ENCODE assay signal across 20 cellular contexts in the genomic region with DNA sequence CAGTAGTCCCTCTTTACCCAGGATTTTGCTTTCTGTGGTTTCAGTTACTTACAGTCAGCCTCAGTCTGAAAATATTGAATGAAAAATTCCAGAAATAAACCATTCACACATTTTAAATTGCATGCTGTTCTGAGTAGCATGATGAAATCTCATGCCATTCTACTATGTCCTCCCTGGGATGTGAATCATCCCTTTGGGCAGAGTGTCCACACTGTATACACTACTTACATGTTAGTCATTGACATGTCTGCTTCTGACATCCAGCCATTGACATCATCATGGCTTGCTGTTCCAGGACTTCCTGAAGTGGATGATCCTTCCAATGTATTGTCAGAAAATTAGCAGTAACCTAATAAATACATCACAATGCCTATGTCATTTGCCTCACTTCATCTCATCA. TPM values are rescaled to one million over a fixed set of nuclear protein-coding genes. Genes with fewer than 3 reads are reported as not detected.
A peak's percentile ranks its signal among the peaks of the same experiment; 100 is the strongest.
DNase-seq lines count a peak whose midpoint lies in the region; ATAC-seq and TF ChIP-seq lines count a peak whose summit lies in the region.
"Had no signal": no experiment of that assay in that cellular context is flagged by ENCODE, and none has a peak within 500 bp of the region (broad histone marks: within the 10 kb centered on the region; RNA-seq: fewer than 3 reads in every experiment).

No MANE protein-coding gene starts in this region.

- no peak overlapping the region for H3K4me3 Mint-ChIP-seq in CD4-positive, alpha-beta T cell
- H3K4me3 Mint-ChIP-seq: activated naive CD4-positive, alpha-beta T cell treated with anti-CD3 and anti-CD28 coated beads for 36 hours; neural progenitor cell; stimulated activated naive CD8-positive, alpha-beta T cell treated with anti-CD3 and anti-CD28 coated beads, Interleukin-15, amount 100 ng/mL, for 72 hours had no signal

- DNase-seq in A673 (ENCODE audit: low spot score) (peak; percentile 14), LoVo (ENCODE audit: low spot score) (peak; percentile 19), brain microvascular endothelial cell (peak; percentile 3), foreskin keratinocyte (peak; percentile 7 to 66), NCI-H774 (lab: John Stamatoyannopoulos, UW) (no peak)
- no peak for DNase-seq in CD4-positive, alpha-beta T cell
- DNase-seq: activated CD4-positive, alpha-beta T cell treated with anti-CD3 and anti-CD28 coated beads, Interleukin-2, amount 50 U/mL, for 4 hours; activated naive CD4-positive, alpha-beta T cell treated with anti-CD3 and anti-CD28 coated beads for 36 hours; left colon; NCI-H187 treated with DMSO at 0.1 percent for 48 hours; NCI-H510A treated with DMSO at 0.1 percent for 48 hours; PC-9; retina; stimulated activated naive CD8-positive, alpha-beta T cell treated with anti-CD3 and anti-CD28 coated beads, Interleukin-15, amount 100 ng/mL, for 72 hours had no signal

- in situ Hi-C loops in brain microvascular endothelial cell (cut with HindIII; ENCODE audit: low pct_ligation_motif_present, low sequenced_read_pairs), result no loop called here

- H3K36me3 ChIP-seq in A673 (ENCODE audit: insufficient read depth, low read length, poor library complexity, severe bottlenecking), result no peaks in the 10 kb centered on the region
- H3K36me3 ChIP-seq in brain microvascular endothelial cell (replicated peaks), result no peaks in the 10 kb centered on the region
- H3K36me3 ChIP-seq: esophagus muscularis mucosa, neural progenitor cell had no signal

- TF ChIP-seq CTCF in A673 (conservative IDR thresholded peaks at IDR 0.05; ENCODE audit: low read depth, low read length), result no peak
- TF ChIP-seq CTCF in brain microvascular endothelial cell (IDR thresholded peaks at IDR 0.05; ENCODE audit: low read depth, low read length, missing control alignments), result no peak
- no peak for TF ChIP-seq CTCF in foreskin keratinocyte (conservative IDR thresholded peaks at IDR 0.05)
- no peak for TF ChIP-seq CTCF in CD4-positive, alpha-beta T cell (IDR thresholded peaks at IDR 0.05)

- intact Hi-C loops in A673 (cut with micrococcal nuclease; ENCODE audit: unreplicated experiment), result no loop called here
- intact Hi-C loops in CD4-positive, alpha-beta T cell (cut with DNase I, micrococcal nuclease), result no loop called here

- H3K27me3 Mint-ChIP-seq in CD4-positive, alpha-beta T cell, result no peaks in the 10 kb centered on the region
- H3K27me3 Mint-ChIP-seq: stimulated activated naive CD8-positive, alpha-beta T cell treated with anti-CD3 and anti-CD28 coated beads, Interleukin-15, amount 100 ng/mL, for 72 hours had no signal

- H3K9me3 ChIP-seq in A673 (ENCODE audit: low read depth, low read length, poor library complexity, severe bottlenecking), result peaks cover 6% of the 10 kb centered on the region
- no peaks in the 10 kb centered on the region for H3K9me3 ChIP-seq in CD4-positive, alpha-beta T cell (ENCODE audit: control insufficient read depth, low read length)
- H3K9me3 ChIP-seq: A549, esophagus muscularis mucosa had no signal

- H3K27me3 ChIP-seq in A673 (replicated peaks; ENCODE audit: insufficient read depth, low read depth, low read length, poor library complexity), result no peaks in the 10 kb centered on the region
- no peaks in the 10 kb centered on the region for H3K27me3 ChIP-seq in brain microvascular endothelial cell (replicated peaks)
- H3K27me3 ChIP-seq in foreskin keratinocyte, result no peaks in the 10 kb centered on the region
- no peaks in the 10 kb centered on the region for H3K27me3 ChIP-seq in CD4-positive, alpha-beta T cell (ENCODE audit: control insufficient read depth, insufficient read depth, low read length)
- H3K27me3 ChIP-seq: esophagus muscularis mucosa, neural progenitor cell had no signal

- ATAC-seq in foreskin keratinocyte (peak; percentile 70), GM18907 (IDR thresholded peaks at IDR 0.05; ENCODE audit: unreplicated experiment) (no peak), GM21528 (IDR thresholded peaks at IDR 0.05; ENCODE audit: low FRiP score, unreplicated experiment) (no peak)
- ATAC-seq in CD4-positive, alpha-beta T cell (ENCODE audit: poor library complexity), result no peak
- ATAC-seq: A549; left colon; stimulated activated naive CD8-positive, alpha-beta T cell treated with anti-CD3 and anti-CD28 coated beads, Interleukin-15, amount 100 ng/mL, for 72 hours had no signal

- peaks cover 15% of the 10 kb centered on the region for H3K9me3 Mint-ChIP-seq in CD4-positive, alpha-beta T cell

- H3K4me3 ChIP-seq in A673 (ENCODE audit: low read depth, low read length, poor library complexity, severe bottlenecking) (no peak overlapping the region), brain microvascular endothelial cell (ENCODE audit: low read depth, low read length) (no peak overlapping the region)
- H3K4me3 ChIP-seq: A549, esophagus muscularis mucosa, neural progenitor cell, PC-9 had no signal

- no peaks in the 10 kb centered on the region for H3K36me3 Mint-ChIP-seq in CD4-positive, alpha-beta T cell (ENCODE audit: low read depth)
- H3K36me3 Mint-ChIP-seq: neural progenitor cell had no signal

- H3K27ac ChIP-seq in A673 (ENCODE audit: low read depth, low read length, poor library complexity, severe bottlenecking) (no peak overlapping the region), brain microvascular endothelial cell (no peak overlapping the region), foreskin keratinocyte (no peak overlapping the region)
- no peak overlapping the region for H3K27ac ChIP-seq in CD4-positive, alpha-beta T cell (ENCODE audit: low read depth, low read length)
- H3K27ac ChIP-seq: A549, esophagus muscularis mucosa, neural progenitor cell, PC-9 had no signal

- CTCF ChIA-PET in A673 (lab: Charles Lee), result no interaction called here
- CTCF ChIA-PET in CD4-positive, alpha-beta T cell (lab: Charles Lee), result no interaction called here

- no peaks in the 10 kb centered on the region for H3K4me1 ChIP-seq in A673 (ENCODE audit: insufficient read depth, low read length, poor library complexity, severe bottlenecking)
- H3K4me1 ChIP-seq in foreskin keratinocyte, result no peaks in the 10 kb centered on the region
- H3K4me1 ChIP-seq: A549, esophagus muscularis mucosa, neural progenitor cell had no signal

- H3K27ac Mint-ChIP-seq in CD4-positive, alpha-beta T cell, result no peak overlapping the region
- H3K27ac Mint-ChIP-seq: activated naive CD4-positive, alpha-beta T cell treated with anti-CD3 and anti-CD28 coated beads for 36 hours; neural progenitor cell; stimulated activated naive CD8-positive, alpha-beta T cell treated with anti-CD3 and anti-CD28 coated beads, Interleukin-15, amount 100 ng/mL, for 72 hours had no signal

- no TSS peak for BruUV-seq in A673 (replicated peaks; lab: Mats Ljungman, UMichigan)

- POLR2A ChIA-PET in A673 (lab: Charles Lee; ENCODE audit: low non-redundant PET), result no interaction called here
- POLR2A ChIA-PET in CD4-positive, alpha-beta T cell (lab: Charles Lee), result no interaction called here

- no peaks in the 10 kb centered on the region for H3K4me1 Mint-ChIP-seq in CD4-positive, alpha-beta T cell (ENCODE audit: low read depth)
- H3K4me1 Mint-ChIP-seq: neural progenitor cell; stimulated activated naive CD8-positive, alpha-beta T cell treated with anti-CD3 and anti-CD28 coated beads, Interleukin-15, amount 100 ng/mL, for 72 hours had no signal

RNA-seq across cellular contexts. Expression of a gene that starts 34.6 kb away (rescaled TPM):
- 0.86 and 1.1 TPM in 2 replicates for total RNA-seq in A673 (2021)
- 0.11 TPM in 1 of 2 replicates, not detected in the other for total RNA-seq in foreskin keratinocyte
- polyA plus RNA-seq in foreskin keratinocyte, result 0.08 TPM in 1 of 2 replicates, not detected in the other
- not detected for total RNA-seq in CD4-positive, alpha-beta T cell
- total RNA-seq: activated naive CD4-positive, alpha-beta T cell treated with anti-CD3 and anti-CD28 coated beads for 36 hours; mononuclear cell; PC-9 had no signal
- polyA plus RNA-seq: A549 had no signal

Comparison
In these comparisons a context has a peak if more than half of its experiments do, and no peak if none do; other contexts are left out.
1. DNase-seq: peak in A673 (single experiment), LoVo (single experiment), brain microvascular endothelial cell (single experiment) and foreskin keratinocyte (2 of 2); none in NCI-H774 (single experiment) and CD4-positive, alpha-beta T cell (0 of 10).